In genomic region chr9:34589371-34589655, GRCh38 we compare ENCODE assay signal across 2 cellular contexts.
TF ChIP-seq lines count a peak whose summit lies in the region.

No MANE protein-coding gene starts in this region.

TF ChIP-seq in liver, 16 proteins besides CTCF, POLR2A, EP300 and RAD21:
- TF ChIP-seq NR2F2 (IDR thresholded peaks at IDR 0.05): no peak
- no peak for TF ChIP-seq HNF4A (conservative IDR thresholded peaks at IDR 0.05)
- TF ChIP-seq SP1 (IDR thresholded peaks at IDR 0.05): no peak
- TF ChIP-seq TAF1 (conservative IDR thresholded peaks at IDR 0.05): no peak
- TF ChIP-seq ATF3 (IDR thresholded peaks at IDR 0.05): no peak

TF ChIP-seq in HepG2, 621 proteins besides CTCF, POLR2A, EP300 and RAD21:
- TF ChIP-seq FOXK1 (CRISPR knock-in tag; IDR thresholded peaks at IDR 0.05; ENCODE audit: borderline replicate concordance, low read depth) (no peak), REPIN1 (CRISPR knock-in tag; IDR thresholded peaks at IDR 0.05; ENCODE audit: borderline replicate concordance, low read depth) (no peak), KLF6 (CRISPR knock-in tag; IDR thresholded peaks at IDR 0.05) (no peak), ZNF562 (CRISPR knock-in tag; IDR thresholded peaks at IDR 0.05; ENCODE audit: borderline replicate concordance) (no peak), HOXA3 (CRISPR knock-in tag; IDR thresholded peaks at IDR 0.05) (no peak), ZMAT3 (CRISPR knock-in tag; conservative IDR thresholded peaks at IDR 0.05) (no peak), FUBP1 (CRISPR knock-in tag; IDR thresholded peaks at IDR 0.05; ENCODE audit: borderline replicate concordance) (no peak), ZNF484 (CRISPR knock-in tag; IDR thresholded peaks at IDR 0.05; ENCODE audit: borderline replicate concordance, low read depth) (no peak), TEAD2 (CRISPR knock-in tag; IDR thresholded peaks at IDR 0.05) (no peak), SRF (IDR thresholded peaks at IDR 0.05; ENCODE audit: low read depth, low read length) (no peak), U2AF1 (optimal IDR thresholded peaks at IDR 0.05; ENCODE audit: low read depth, low read length) (no peak), ZNF383 (CRISPR knock-in tag; IDR thresholded peaks at IDR 0.05; ENCODE audit: borderline replicate concordance) (no peak), NAIF1 (CRISPR knock-in tag; IDR thresholded peaks at IDR 0.05; ENCODE audit: borderline replicate concordance) (no peak), ZBTB46 (CRISPR knock-in tag; IDR thresholded peaks at IDR 0.05; ENCODE audit: borderline replicate concordance) (no peak), ZSCAN25 (CRISPR knock-in tag; IDR thresholded peaks at IDR 0.05) (no peak), CBX1 (IDR thresholded peaks at IDR 0.05; ENCODE audit: low read depth) (no peak)
TF ChIP-seq in HepG2: peak in this region for 0.
